Comparison of ENCODE assay signal across 13 cellular contexts in genomic region chr1:178096421-178096820, GRCh38. TPM values are rescaled to one million over a fixed set of nuclear protein-coding genes. Genes with fewer than 3 reads are reported as not detected.
DNase-seq lines count a peak whose midpoint lies in the region; ATAC-seq and TF ChIP-seq lines count a peak whose summit lies in the region.
"Had no signal": no experiment of that assay in that cellular context is flagged by ENCODE, and none has a peak within 500 bp of the region (broad histone marks: within the 10 kb centered on the region; RNA-seq: fewer than 3 reads in every experiment).

No MANE protein-coding gene starts in this region.

- intact Hi-C loops in ascending aorta (cut with DNase I), result loop anchor here (10.0 kb wide), 1 partner anchor 928 kb away; the partner anchor contains the start of gene FAM20B

- DNase-seq in HAP-1 (ENCODE audit: low spot score in 2 of 2) (no peak), ascending aorta (ENCODE audit: low spot score in 2 of 2) (no peak), fibroblast of the aortic adventitia (ENCODE audit: low read depth) (no peak), retinal pigment epithelial cell (ENCODE audit: low read depth) (no peak), DMS53 treated with DMSO at 0.1 percent for 48 hours (lab: John Stamatoyannopoulos, UW; ENCODE audit: unreplicated experiment) (no peak), NCI-H2029 treated with DMSO at 0.1 percent for 48 hours (lab: John Stamatoyannopoulos, UW) (no peak)
- DNase-seq in stimulated activated CD4-positive, alpha-beta T cell treated with anti-CD3 and anti-CD28 coated beads, Interleukin-4, amount 100 ng/mL, for 4 hours, result no peak
- DNase-seq: activated CD8-positive, alpha-beta memory T cell treated with anti-CD3 and anti-CD28 coated beads, Interleukin-2, amount 50 U/mL, for 4 hours; CD4-positive, CD25-positive, alpha-beta regulatory T cell; NCI-H146; NCI-H774; SJCRH30 had no signal

- TF ChIP-seq CTCF in ascending aorta (IDR thresholded peaks at IDR 0.05), result no peak
- TF ChIP-seq CTCF in fibroblast of the aortic adventitia (IDR thresholded peaks at IDR 0.05; ENCODE audit: insufficient read depth, low read length), result no peak
- no peak for TF ChIP-seq CTCF in retinal pigment epithelial cell (conservative IDR thresholded peaks at IDR 0.05; ENCODE audit: low read depth, low read length)

- H3K9me3 ChIP-seq in HAP-1 (no peaks in the 10 kb centered on the region), ascending aorta (no peaks in the 10 kb centered on the region)
- H3K9me3 ChIP-seq: SJCRH30 had no signal

- H3K4me3 ChIP-seq in HAP-1 (peak overlapping the region; percentile 84), ascending aorta (peak overlapping the region; percentile 78 to 84), fibroblast of the aortic adventitia (ENCODE audit: low read depth, low read length) (peak overlapping the region; percentile 95), retinal pigment epithelial cell (ENCODE audit: low read length) (peak overlapping the region; percentile 86)

- H3K4me1 ChIP-seq in HAP-1, result peaks cover 43% of the 10 kb centered on the region
- peaks cover 5 to 26% of the 10 kb centered on the region in 2 donors for H3K4me1 ChIP-seq in ascending aorta

- ATAC-seq in esophagus mucosa, result no peak

- H3K27me3 ChIP-seq in HAP-1 (ENCODE audit: low read depth) (no peaks in the 10 kb centered on the region), ascending aorta (no peaks in the 10 kb centered on the region)
- H3K27me3 ChIP-seq: SJCRH30 had no signal

- in situ Hi-C loops in HAP-1 (cut with MboI; ENCODE audit: low sequenced_read_pairs), result no loop called here

- no peaks in the 10 kb centered on the region for H3K36me3 ChIP-seq in HAP-1 (replicated peaks)
- no peaks in the 10 kb centered on the region for H3K36me3 ChIP-seq in ascending aorta
- H3K36me3 ChIP-seq: SJCRH30 had no signal

- H3K27ac ChIP-seq in ascending aorta, result no peak overlapping the region
- H3K27ac ChIP-seq: SJCRH30 had no signal

RNA-seq across cellular contexts. Expression of gene RASAL2, which starts 2.5 kb away (rescaled TPM):
- total RNA-seq in ascending aorta (57.5 TPM), fibroblast of the aortic adventitia (ENCODE audit: low replicate concordance) (30.5 and 32.6 TPM in 2 replicates), esophagus mucosa (19.2 TPM)
- total RNA-seq: CD4-positive, CD25-positive, alpha-beta regulatory T cell had no signal
